Comparison of ENCODE assay signal across 28 cellular contexts in the genomic region with DNA sequence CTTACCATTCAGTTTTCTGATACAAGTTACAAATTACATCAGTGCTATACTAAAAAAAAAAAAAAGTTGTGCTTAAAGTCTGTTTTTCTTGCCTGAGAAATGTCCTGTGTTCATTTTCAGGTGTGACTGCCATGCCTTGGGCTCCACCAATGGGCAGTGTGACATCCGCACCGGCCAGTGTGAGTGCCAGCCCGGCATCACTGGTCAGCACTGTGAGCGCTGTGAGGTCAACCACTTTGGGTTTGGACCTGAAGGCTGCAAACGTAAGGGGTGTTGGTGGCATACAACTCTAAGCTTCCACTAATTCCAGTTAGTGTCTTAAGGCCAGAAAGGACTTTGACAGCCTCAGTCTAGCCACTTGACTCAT.
DNase-seq lines count a peak whose midpoint lies in the region; ATAC-seq and TF ChIP-seq lines count a peak whose summit lies in the region.
"Had no signal": no experiment of that assay in that cellular context is flagged by ENCODE, and none has a peak within 500 bp of the region (broad histone marks: within the 10 kb centered on the region; RNA-seq: fewer than 3 reads in every experiment).

No MANE protein-coding gene starts in this region.

- H3K36me3 ChIP-seq in left ventricle myocardium inferior (peaks cover 100% of the 10 kb centered on the region), heart right ventricle (peaks cover 0 to 100% (median 77%) of the 10 kb centered on the region in 9 donors), smooth muscle cell (ENCODE audit: low read depth) (peaks cover 33% of the 10 kb centered on the region), vagina (peaks cover 0 to 88% of the 10 kb centered on the region in 2 donors)
- no peaks in the 10 kb centered on the region for H3K36me3 ChIP-seq in CD8-positive, alpha-beta T cell (ENCODE audit: insufficient read depth, low read length)
- H3K36me3 ChIP-seq: WERI-Rb-1 had no signal

- WGBS in heart right ventricle, 2 donors: 92 to 93% methylated on average over 5 of the region's 5 CpGs
- WGBS in smooth muscle cell (ENCODE audit: low lambda C conversion rate): 97% methylated on average over 5 of the region's 5 CpGs

- no peak overlapping the region for H3K27ac Mint-ChIP-seq in CD8-positive, alpha-beta T cell
- H3K27ac Mint-ChIP-seq: activated naive CD4-positive, alpha-beta T cell treated with anti-CD3 and anti-CD28 coated beads, Interleukin-2, amount 50 U/mL, for 72 hours; memory B cell; stimulated activated naive CD8-positive, alpha-beta T cell treated with anti-CD3 and anti-CD28 coated beads, Interleukin-15, Interleukin-2, amounts not matched to agents 100 ng/mL and 50 ng/mL, for 24 hours; type B pancreatic cell had no signal

- H3K4me1 Mint-ChIP-seq in CD8-positive, alpha-beta T cell (ENCODE audit: low read depth): no peaks in the 10 kb centered on the region
- peaks cover 1% of the 10 kb centered on the region for H3K4me1 Mint-ChIP-seq in activated T-cell treated with anti-CD3 and anti-CD28 coated beads, Interleukin-2, amount 50 U/mL, for 4 hours (ENCODE audit: low read depth)
- H3K4me1 Mint-ChIP-seq: neural crest cell had no signal

- POLR2A ChIA-PET in CD8-positive, alpha-beta T cell (lab: Charles Lee): no interaction called here

- H3K27me3 ChIP-seq in left ventricle myocardium inferior (ENCODE audit: low read depth) (no peaks in the 10 kb centered on the region), heart right ventricle (no peaks in the 10 kb centered on the region), smooth muscle cell (ENCODE audit: low read depth) (no peaks in the 10 kb centered on the region), vagina (no peaks in the 10 kb centered on the region)
- no peaks in the 10 kb centered on the region for H3K27me3 ChIP-seq in CD8-positive, alpha-beta T cell (ENCODE audit: insufficient read depth, low read length)
- H3K27me3 ChIP-seq: pancreas had no signal

- no peak for TF ChIP-seq POLR2A in vagina (IDR thresholded peaks at IDR 0.05)

- H3K4me3 ChIP-seq in left ventricle myocardium inferior: no peak overlapping the region
- no peak overlapping the region for H3K4me3 ChIP-seq in heart right ventricle
- H3K4me3 ChIP-seq in smooth muscle cell: no peak overlapping the region
- H3K4me3 ChIP-seq in vagina: no peak overlapping the region
- H3K4me3 ChIP-seq in CD8-positive, alpha-beta T cell (ENCODE audit: low read depth, low read length): no peak overlapping the region
- H3K4me3 ChIP-seq: pancreas had no signal

- CTCF ChIA-PET in CD8-positive, alpha-beta T cell (lab: Charles Lee): no interaction called here

- H3K27ac ChIP-seq in left ventricle myocardium inferior (replicated peaks) (peak overlapping the region; percentile 47), heart right ventricle (peak overlapping the region in 4 of 10 donors; percentile 8 to 55 (median 36)), smooth muscle cell (ENCODE audit: low read depth) (peak overlapping the region; percentile 19), vagina (peak overlapping the region; percentile 56)
- no peak overlapping the region for H3K27ac ChIP-seq in CD8-positive, alpha-beta T cell (ENCODE audit: low read depth, low read length)
- H3K27ac ChIP-seq: pancreas, WERI-Rb-1 had no signal

- H3K36me3 Mint-ChIP-seq in CD8-positive, alpha-beta T cell: no peaks in the 10 kb centered on the region
- H3K36me3 Mint-ChIP-seq in activated T-cell treated with anti-CD3 and anti-CD28 coated beads, Interleukin-2, amount 50 U/mL, for 4 hours (ENCODE audit: insufficient read depth): no peaks in the 10 kb centered on the region
- H3K36me3 Mint-ChIP-seq: activated naive CD4-positive, alpha-beta T cell treated with anti-CD3 and anti-CD28 coated beads, Interleukin-2, amount 50 U/mL, for 72 hours had no signal

- no peak overlapping the region for H3K4me3 Mint-ChIP-seq in CD8-positive, alpha-beta T cell
- no peak overlapping the region for H3K4me3 Mint-ChIP-seq in activated T-cell treated with anti-CD3 and anti-CD28 coated beads, Interleukin-2, amount 50 U/mL, for 4 hours
- H3K4me3 Mint-ChIP-seq: memory B cell; neural crest cell; stimulated activated naive CD8-positive, alpha-beta T cell treated with anti-CD3 and anti-CD28 coated beads, Interleukin-15, Interleukin-2, amounts not matched to agents 100 ng/mL and 50 ng/mL, for 24 hours; type B pancreatic cell had no signal

- H3K4me2 ChIP-seq in smooth muscle cell: no peak overlapping the region

- H3K4me1 ChIP-seq in left ventricle myocardium inferior (peaks cover 35% of the 10 kb centered on the region), heart right ventricle (peaks cover 0 to 36% (median 16%) of the 10 kb centered on the region in 9 donors), smooth muscle cell (ENCODE audit: low read depth) (no peaks in the 10 kb centered on the region), vagina (peaks cover 40% of the 10 kb centered on the region)
- no peaks in the 10 kb centered on the region for H3K4me1 ChIP-seq in CD8-positive, alpha-beta T cell (ENCODE audit: insufficient read depth, low read length)
- H3K4me1 ChIP-seq: pancreas had no signal

- TF ChIP-seq CTCF in left ventricle myocardium inferior (IDR thresholded peaks at IDR 0.05; ENCODE audit: borderline replicate concordance) (no peak), heart right ventricle (IDR thresholded peaks at IDR 0.05) (no peak), smooth muscle cell (IDR thresholded peaks at IDR 0.05; ENCODE audit: borderline replicate concordance, insufficient read depth, poor library complexity, severe bottlenecking) (no peak), vagina (IDR thresholded peaks at IDR 0.05) (no peak)
- TF ChIP-seq CTCF in CD8-positive, alpha-beta T cell (IDR thresholded peaks at IDR 0.05): no peak

- H3K79me2 ChIP-seq in smooth muscle cell (ENCODE audit: low read depth): no peaks in the 10 kb centered on the region

- no peaks in the 10 kb centered on the region for H3K9me3 Mint-ChIP-seq in CD8-positive, alpha-beta T cell
- H3K9me3 Mint-ChIP-seq in activated T-cell treated with anti-CD3 and anti-CD28 coated beads, Interleukin-2, amount 50 U/mL, for 4 hours: no peaks in the 10 kb centered on the region
- H3K9me3 Mint-ChIP-seq: activated naive CD4-positive, alpha-beta T cell treated with anti-CD3 and anti-CD28 coated beads, Interleukin-2, amount 50 U/mL, for 72 hours; memory B cell; neural crest cell; stimulated activated naive CD8-positive, alpha-beta T cell treated with anti-CD3 and anti-CD28 coated beads, Interleukin-15, Interleukin-2, amounts not matched to agents 100 ng/mL and 50 ng/mL, for 24 hours; type B pancreatic cell had no signal

- no peak for ATAC-seq in heart right ventricle
- ATAC-seq in CD8-positive, alpha-beta T cell: no peak
- ATAC-seq in activated T-cell treated with anti-CD3 and anti-CD28 coated beads, Interleukin-2, amount 50 U/mL, for 4 hours: no peak
- ATAC-seq: activated naive CD4-positive, alpha-beta T cell treated with anti-CD3 and anti-CD28 coated beads, Interleukin-2, amount 50 U/mL, for 72 hours; Panc1; pancreas had no signal

- DNase-seq in left ventricle myocardium inferior (no peak), heart right ventricle (no peak), iris pigment epithelial cell (ENCODE audit: low read depth) (peak; percentile 31), smooth muscle cell (lab: John Stamatoyannopoulos, UW; ENCODE audit: unreplicated experiment) (no peak), vagina (ENCODE audit: extremely low spot score in 2 of 2) (no peak), H4 (ENCODE audit: low spot score) (no peak)
- no peak for DNase-seq in CD8-positive, alpha-beta T cell
- no peak for DNase-seq in activated T-cell treated with anti-CD3 and anti-CD28 coated beads, Interleukin-2, amount 50 U/mL, for 4 hours
- DNase-seq: 8988T; activated CD4-positive, alpha-beta T cell treated with anti-CD3 and anti-CD28 coated beads for 4 hours; activated effector memory CD4-positive, alpha-beta T cell treated with Interleukin-2 at 50 U/mL for 16 hours; Calu3; GF-D8; head of caudate nucleus; kidney glomerular epithelial cell; NCI-H1436; NCI-H2081; NCI-H526 treated with DMSO at 0.1 percent for 48 hours; pancreas; SHP77; stimulated activated CD8-positive, alpha-beta memory T cell treated with anti-CD3 and anti-CD28 coated beads, Interleukin-4, amount 100 ng/mL, for 48 hours; WERI-Rb-1 had no signal

- H3K27me3 Mint-ChIP-seq in CD8-positive, alpha-beta T cell (ENCODE audit: low read depth): no peaks in the 10 kb centered on the region
- peaks cover 5% of the 10 kb centered on the region for H3K27me3 Mint-ChIP-seq in activated T-cell treated with anti-CD3 and anti-CD28 coated beads, Interleukin-2, amount 50 U/mL, for 4 hours (ENCODE audit: low read depth)
- H3K27me3 Mint-ChIP-seq: memory B cell; stimulated activated naive CD8-positive, alpha-beta T cell treated with anti-CD3 and anti-CD28 coated beads, Interleukin-15, Interleukin-2, amounts not matched to agents 100 ng/mL and 50 ng/mL, for 24 hours; type B pancreatic cell had no signal

- H3K9me3 ChIP-seq in left ventricle myocardium inferior (replicated peaks) (no peaks in the 10 kb centered on the region), heart right ventricle (no peaks in the 10 kb centered on the region), smooth muscle cell (replicated peaks; ENCODE audit: low read depth) (no peaks in the 10 kb centered on the region), vagina (no peaks in the 10 kb centered on the region)
- no peaks in the 10 kb centered on the region for H3K9me3 ChIP-seq in CD8-positive, alpha-beta T cell (ENCODE audit: low read length)
- H3K9me3 ChIP-seq: pancreas had no signal

- H3F3A ChIP-seq in smooth muscle cell (ENCODE audit: low read depth): no peaks in the 10 kb centered on the region

- intact Hi-C loops in left ventricle myocardium inferior (cut with micrococcal nuclease) (loop anchor here (10.0 kb wide), 1 partner anchor 161 kb away; no protein-coding TSS in a partner anchor), heart right ventricle (cut with DNase I) (loop anchor here in 3 of 10 donors (10.0 kb wide), 2 partner anchors 101 to 161 kb away; partner anchors contain the start of gene LAMC1 (in 1 of the 3)), vagina (cut with DNase I) (no loop called here)
- intact Hi-C loops in CD8-positive, alpha-beta T cell (cut with DNase I, micrococcal nuclease): no loop called here

- H3K9ac ChIP-seq in smooth muscle cell (ENCODE audit: low read depth): no peak overlapping the region

- H4K20me1 ChIP-seq in smooth muscle cell (ENCODE audit: low read depth): no peaks in the 10 kb centered on the region

- H2AFZ ChIP-seq in smooth muscle cell (ENCODE audit: low read depth): no peak overlapping the region
